ENCODE assay signal across 13 cellular contexts in genomic region chr1:153652795-153653507, GRCh38. TPM values are rescaled to one million over a fixed set of nuclear protein-coding genes. Genes with fewer than 3 reads are reported as not detected.
DNase-seq lines count a peak whose midpoint lies in the region; ATAC-seq and TF ChIP-seq lines count a peak whose summit lies in the region.
"Had no signal": no experiment of that assay in that cellular context is flagged by ENCODE, and none has a peak within 500 bp of the region (broad histone marks: within the 10 kb centered on the region; RNA-seq: fewer than 3 reads in every experiment).

No MANE protein-coding gene starts in this region.

- TF ChIP-seq RAD21 in SK-N-SH (IDR thresholded peaks at IDR 0.05; ENCODE audit: low read length): no peak

- H3K9ac ChIP-seq in SK-N-SH: no peak overlapping the region

- intact Hi-C loops in CD14-positive monocyte (cut with micrococcal nuclease): no loop called here

- TF ChIP-seq CTCF in CD14-positive monocyte (IDR thresholded peaks at IDR 0.05) (no peak), SK-N-SH (IDR thresholded peaks at IDR 0.05) (no peak), fibroblast of mammary gland (conservative IDR thresholded peaks at IDR 0.05; ENCODE audit: control insufficient read depth, insufficient read depth, low read depth, low read length) (no peak), neural crest cell (conservative IDR thresholded peaks at IDR 0.05) (no peak)

- H3K27me3 ChIP-seq in SK-N-SH (ENCODE audit: insufficient read depth): no peaks in the 10 kb centered on the region

- H3K36me3 ChIP-seq in SK-N-SH (replicated peaks in 1 of 2; ENCODE audit: control insufficient read depth in 1 of 2, insufficient read depth in 2 of 2, low read length in 1 of 2): no peaks in the 10 kb centered on the region

- no peaks in the 10 kb centered on the region for H3K79me2 ChIP-seq in SK-N-SH (ENCODE audit: insufficient read depth)

- H3K9me3 Mint-ChIP-seq in CD14-positive monocyte: no peaks in the 10 kb centered on the region
- no peaks in the 10 kb centered on the region for H3K9me3 Mint-ChIP-seq in neural crest cell
- H3K9me3 Mint-ChIP-seq: CD4-positive, alpha-beta memory T cell had no signal

- H3K36me3 Mint-ChIP-seq in CD14-positive monocyte (peaks cover 0 to 1% of the 10 kb centered on the region in 2 donors), neural crest cell (ENCODE audit: low read depth) (no peaks in the 10 kb centered on the region)

- no peaks in the 10 kb centered on the region for H3F3A ChIP-seq in SK-N-SH (replicated peaks; ENCODE audit: insufficient read depth)

- peak overlapping the region in 1 of 2 donors; percentile 59 for H3K4me3 Mint-ChIP-seq in CD14-positive monocyte
- H3K4me3 Mint-ChIP-seq in neural crest cell: peak overlapping the region; percentile 41
- H3K4me3 Mint-ChIP-seq: CD4-positive, alpha-beta memory T cell had no signal

- peaks cover 17% of the 10 kb centered on the region for H3K4me1 Mint-ChIP-seq in CD14-positive monocyte
- H3K4me1 Mint-ChIP-seq in neural crest cell: no peaks in the 10 kb centered on the region

- H3K4me2 ChIP-seq in SK-N-SH: no peak overlapping the region

- H3K27ac Mint-ChIP-seq in CD14-positive monocyte (peak overlapping the region; percentile 24 to 85 (median 82)), neural crest cell (ENCODE audit: unreplicated experiment) (no peak overlapping the region)

- DNase-seq in CD14-positive monocyte (ENCODE audit: low spot score): no peak
- no peak for DNase-seq in SK-N-SH
- DNase-seq in fibroblast of mammary gland (ENCODE audit: low read depth): peak; percentile 53
- no peak for DNase-seq in neural crest cell (ENCODE audit: low read depth, low spot score)
- no peak for DNase-seq in NCI-H345 treated with DMSO at 0.1 percent for 48 hours (lab: John Stamatoyannopoulos, UW; ENCODE audit: unreplicated experiment)
- no peak for DNase-seq in NCI-H1436 (lab: John Stamatoyannopoulos, UW)
- DNase-seq: CD4-positive, alpha-beta memory T cell had no signal

- CTCF ChIA-PET in SK-N-SH (lab: Yijun Ruan, JAX): interaction anchor here (1.2 to 1.7 kb wide), 2 partner anchors 25 to 82 kb away, joined by 3 to 7 read pairs; no protein-coding TSS in a partner anchor

- H3K27me3 Mint-ChIP-seq in CD14-positive monocyte (ENCODE audit: low read depth in 3 of 3) (peaks cover 0 to 2% (median 2%) of the 10 kb centered on the region in 3 donors), neural crest cell (ENCODE audit: low read depth) (no peaks in the 10 kb centered on the region)
- H3K27me3 Mint-ChIP-seq: CD4-positive, alpha-beta memory T cell had no signal

- POLR2A ChIA-PET in SK-N-SH (lab: Yijun Ruan, JAX): no interaction called here

- H3K4me1 ChIP-seq in SK-N-SH (ENCODE audit: control insufficient read depth in 1 of 2, insufficient read depth in 2 of 2, low read depth in 1 of 2, low read length in 1 of 2): peaks cover 0 to 10% of the 10 kb centered on the region in 2 experiments; a peak in 1 of 4 replicates

- no peak overlapping the region for H3K27ac ChIP-seq in SK-N-SH (ENCODE audit: low read depth in 2 of 2, low read length in 1 of 2)

- no peak overlapping the region for H2AFZ ChIP-seq in SK-N-SH (ENCODE audit: low read depth)

- H3K4me3 ChIP-seq in SK-N-SH (ENCODE audit: low read depth in 2 of 2, low read length in 1 of 2) (no peak overlapping the region), fibroblast of mammary gland (ENCODE audit: control insufficient read depth, low read depth, low read length) (no peak overlapping the region)
- H3K4me3 ChIP-seq: GM12878 had no signal

- no peak for TF ChIP-seq EP300 in SK-N-SH (IDR thresholded peaks at IDR 0.05; ENCODE audit: borderline replicate concordance in 1 of 2, low read depth in 1 of 2, low read length in 1 of 2)

- WGBS in SK-N-SH (ENCODE audit: low lambda C conversion rate): 82% methylated on average over 3 of the region's 3 CpGs

- H3K9me3 ChIP-seq in SK-N-SH: no peaks in the 10 kb centered on the region

- no peak for ATAC-seq in HG03025 (IDR thresholded peaks at IDR 0.05; ENCODE audit: low FRiP score, unreplicated experiment)
- no peak for ATAC-seq in GM21423 (IDR thresholded peaks at IDR 0.05; ENCODE audit: unreplicated experiment)
- ATAC-seq: GM12878 had no signal

- no peaks in the 10 kb centered on the region for H3K9me2 ChIP-seq in SK-N-SH

- H4K20me1 ChIP-seq in SK-N-SH (ENCODE audit: insufficient read depth): no peaks in the 10 kb centered on the region

TF ChIP-seq in SK-N-SH, 30 proteins besides CTCF, POLR2A, EP300 and RAD21:
- TF ChIP-seq NFIC (IDR thresholded peaks at IDR 0.05; ENCODE audit: borderline replicate concordance) (no peak), FOSL2 (IDR thresholded peaks at IDR 0.05; ENCODE audit: borderline replicate concordance, low read depth) (peak; percentile 20; the same call in 1 of the 2 replicates), REST (IDR thresholded peaks at IDR 0.05; ENCODE audit: low read depth, low read length) (no peak), RCOR1 (IDR thresholded peaks at IDR 0.05; ENCODE audit: low read length) (no peak)

RNA-seq across cellular contexts. Expression of gene SNAPIN, which starts 5.6 kb away (rescaled TPM):
- polyA plus RNA-seq in CD14-positive monocyte: 100 to 1,000 TPM; 135 to 141 TPM
- 57.6 and 61.7 TPM in 2 replicates for polyA plus RNA-seq in SK-N-SH (2012; rRNA removed)
- polyA plus RNA-seq in SK-N-SH (2012; cell fraction: cytosol; rRNA removed): 56.7 and 57.6 TPM in 2 replicates
- 41.7 and 45.5 TPM in 2 replicates for polyA plus RNA-seq in SK-N-SH (2012; cell fraction: nucleus; rRNA removed)
- total RNA-seq in neural crest cell: 52.8 and 55.4 TPM in 2 replicates

RNA-seq across cellular contexts. Expression of gene ILF2, which starts 17.8 kb away (rescaled TPM):
- polyA plus RNA-seq in CD14-positive monocyte (100 to 1,000 TPM; 115 to 118 TPM), SK-N-SH (2012; rRNA removed) (189 and 236 TPM in 2 replicates)
- 221 and 224 TPM in 2 replicates for polyA plus RNA-seq in SK-N-SH (2012; cell fraction: cytosol; rRNA removed)
- polyA plus RNA-seq in SK-N-SH (2012; cell fraction: nucleus; rRNA removed): 123 and 180 TPM in 2 replicates
- 404 and 407 TPM in 2 replicates for total RNA-seq in neural crest cell

RNA-seq across cellular contexts. Expression of gene CHTOP, which starts 19.1 kb away (rescaled TPM):
- polyA plus RNA-seq in CD14-positive monocyte (10 to 100 TPM; 28.1 to 38.2 TPM), SK-N-SH (2012; rRNA removed) (76.7 and 84.9 TPM in 2 replicates)
- 63.8 and 71.2 TPM in 2 replicates for polyA plus RNA-seq in SK-N-SH (2012; cell fraction: cytosol; rRNA removed)
- 96.8 and 111 TPM in 2 replicates for polyA plus RNA-seq in SK-N-SH (2012; cell fraction: nucleus; rRNA removed)
- 132 and 136 TPM in 2 replicates for total RNA-seq in neural crest cell

RNA-seq across cellular contexts. Expression of gene S100A1, which starts 24.7 kb away (rescaled TPM):
- not detected for polyA plus RNA-seq in CD14-positive monocyte
- polyA plus RNA-seq in SK-N-SH (2012; rRNA removed): 0.18 TPM in 1 of 2 replicates, not detected in the other
- polyA plus RNA-seq in SK-N-SH (2012; cell fraction: cytosol; rRNA removed): 0.10 and 0.14 TPM in 2 replicates
- 0.11 and 0.21 TPM in 2 replicates for polyA plus RNA-seq in SK-N-SH (2012; cell fraction: nucleus; rRNA removed)
- not detected in 2 replicates for total RNA-seq in neural crest cell
- total RNA-seq: CD4-positive, alpha-beta memory T cell; GM12878; NCI-H460; osteocyte; T-helper 1 cell treated with Interleukin-12 subunit alpha and Interleukin-12 subunit beta and Interleukin-4 antibody, amounts not matched to agents 30 ng/mL and 1 ng/mL, for 36 hours had no signal
- polyA plus RNA-seq: CD4-positive, alpha-beta memory T cell had no signal

RNA-seq across cellular contexts. Expression of gene NPR1, which starts 25.5 kb away (rescaled TPM):
- polyA plus RNA-seq in CD14-positive monocyte: not detected
- polyA plus RNA-seq in SK-N-SH (2012; rRNA removed): 0.05 and 0.12 TPM in 2 replicates
- 0.01 and 0.08 TPM in 2 replicates for polyA plus RNA-seq in SK-N-SH (2012; cell fraction: cytosol; rRNA removed)
- 0.26 and 0.60 TPM in 2 replicates for polyA plus RNA-seq in SK-N-SH (2012; cell fraction: nucleus; rRNA removed)
- 0.57 and 0.93 TPM in 2 replicates for total RNA-seq in neural crest cell
- total RNA-seq: CD4-positive, alpha-beta memory T cell; T-helper 1 cell treated with Interleukin-12 subunit alpha and Interleukin-12 subunit beta and Interleukin-4 antibody, amounts not matched to agents 30 ng/mL and 1 ng/mL, for 36 hours had no signal
- polyA plus RNA-seq: CD4-positive, alpha-beta memory T cell had no signal
